ENCODE assay signal across 16 cellular contexts in the genomic region with DNA sequence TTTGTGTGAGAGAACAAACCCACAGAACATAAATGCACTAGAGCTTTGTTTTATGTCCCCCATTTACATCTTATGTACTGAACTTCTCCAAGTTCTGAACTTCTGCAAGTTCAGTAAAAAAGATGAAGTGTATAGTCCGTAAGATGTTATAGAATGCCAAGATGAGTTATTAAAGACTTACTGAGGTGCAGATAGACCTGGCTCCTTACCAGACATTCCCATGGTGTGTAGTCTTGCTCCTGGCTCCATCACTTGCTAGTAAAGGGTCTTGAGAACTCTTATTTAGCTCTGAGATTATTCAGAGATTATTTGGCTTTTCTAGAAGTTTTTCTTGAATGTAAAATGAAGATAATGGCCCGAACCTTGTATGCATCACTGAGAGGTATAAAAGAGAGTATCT. TPM values are rescaled to one million over a fixed set of nuclear protein-coding genes. Genes with fewer than 3 reads are reported as not detected.
DNase-seq lines count a peak whose midpoint lies in the region; ATAC-seq and TF ChIP-seq lines count a peak whose summit lies in the region.
"Had no signal": no experiment of that assay in that cellular context is flagged by ENCODE, and none has a peak within 500 bp of the region (broad histone marks: within the 10 kb centered on the region; RNA-seq: fewer than 3 reads in every experiment).

No MANE protein-coding gene starts in this region.

- no peaks in the 10 kb centered on the region for H3K9me2 ChIP-seq in GM23338 (ENCODE audit: insufficient read depth)

- H3K27ac ChIP-seq in GM23338 (ENCODE audit: low read depth) (0 out of 2 replicates have a peak overlapping the region, but pooled peaks have one; percentile 1), osteoblast (ENCODE audit: low read depth, low read length) (no peak overlapping the region), right cardiac atrium (ENCODE audit: low read length) (no peak overlapping the region)
- H3K27ac ChIP-seq: 22Rv1, GM23248, HL-60 had no signal

- TF ChIP-seq CTCF in GM23338 (conservative IDR thresholded peaks at IDR 0.05; ENCODE audit: low read depth in 2 of 2) (no peak), fibroblast of the aortic adventitia (IDR thresholded peaks at IDR 0.05; ENCODE audit: insufficient read depth, low read length) (no peak), osteoblast (IDR thresholded peaks at IDR 0.05; ENCODE audit: extremely low read depth, low read depth, low read length) (no peak), omental fat pad (IDR thresholded peaks at IDR 0.05) (no peak), GM13977 (IDR thresholded peaks at IDR 0.05; ENCODE audit: extremely low read depth, insufficient read depth, missing control alignments) (no peak)

- H3K4me2 ChIP-seq in GM23338 = no peak overlapping the region
- no peak overlapping the region for H3K4me2 ChIP-seq in osteoblast (ENCODE audit: insufficient read depth, low read length)

- DNase-seq in GM23338 (ENCODE audit: low spot score) (no peak), fibroblast of the aortic adventitia (ENCODE audit: low read depth) (peak; percentile 26), osteoblast (ENCODE audit: insufficient read length, low spot score, missing footprints) (peak; percentile 8), omental fat pad (ENCODE audit: low spot score) (no peak), right cardiac atrium (no peak), GM13977 (ENCODE audit: low spot score) (no peak)
- DNase-seq: CD8-positive, alpha-beta T cell; COR-L47; DMS153; DMS79 treated with DMSO at 0.1 percent for 48 hours; GM23248; H7 had no signal

- no peak overlapping the region for H2AFZ ChIP-seq in GM23338
- H2AFZ ChIP-seq in osteoblast (ENCODE audit: low read length) = no peak overlapping the region
- H2AFZ ChIP-seq: GM23248 had no signal

- no peaks in the 10 kb centered on the region for H3F3A ChIP-seq in GM23338 (replicated peaks; ENCODE audit: low read depth)

- H3K9me3 ChIP-seq in osteoblast (ENCODE audit: low read depth, low read length) (no peaks in the 10 kb centered on the region), right cardiac atrium (ENCODE audit: control insufficient read depth, low read length) (no peaks in the 10 kb centered on the region)

- no peak overlapping the region for H3K4me3 Mint-ChIP-seq in GM23338
- H3K4me3 Mint-ChIP-seq: CD14-positive monocyte; CD8-positive, alpha-beta T cell had no signal

- WGBS in right cardiac atrium = 28% methylated on average over 2 of the region's 2 CpGs

- no peak for ATAC-seq in GM23338
- peak; percentile 50 for ATAC-seq in SK-N-SH treated with all-trans-retinoic acid at 6 μM for 48 hours
- no peak for ATAC-seq in omental fat pad (ENCODE audit: low FRiP score)
- no peak for ATAC-seq in right cardiac atrium
- ATAC-seq: CD8-positive, alpha-beta T cell had no signal

- intact Hi-C loops in right cardiac atrium (cut with DNase I) = no loop called here

- H3K4me3 ChIP-seq in GM23338 = no peak overlapping the region
- no peak overlapping the region for H3K4me3 ChIP-seq in fibroblast of the aortic adventitia (ENCODE audit: low read depth, low read length)
- H3K4me3 ChIP-seq in osteoblast (ENCODE audit: insufficient read depth, low read length) = no peak overlapping the region
- no peak overlapping the region for H3K4me3 ChIP-seq in right cardiac atrium (ENCODE audit: low read length)
- H3K4me3 ChIP-seq: GM23248 had no signal

- peaks cover 14% of the 10 kb centered on the region for H3K9me3 Mint-ChIP-seq in GM23338

- peaks cover 47% of the 10 kb centered on the region for H3K36me3 Mint-ChIP-seq in GM23338 (ENCODE audit: low read depth)
- H3K36me3 Mint-ChIP-seq: CD14-positive monocyte; CD8-positive, alpha-beta T cell had no signal

- peaks cover 9% of the 10 kb centered on the region for H3K27me3 Mint-ChIP-seq in GM23338 (ENCODE audit: insufficient read depth, low read depth, poor library complexity)

- H3K27ac Mint-ChIP-seq in GM23338 = peak overlapping the region; percentile 21; the same call in 1 of the 2 replicates
- H3K27ac Mint-ChIP-seq: CD14-positive monocyte; CD8-positive, alpha-beta T cell had no signal

- H4K20me1 ChIP-seq in GM23338 (replicated peaks; ENCODE audit: insufficient read depth) (no peaks in the 10 kb centered on the region), osteoblast (ENCODE audit: insufficient read depth, low read length) (no peaks in the 10 kb centered on the region)

- H3K4me1 ChIP-seq in GM23338 (ENCODE audit: insufficient read depth) = peaks cover 54% of the 10 kb centered on the region
- peaks cover 4% of the 10 kb centered on the region for H3K4me1 ChIP-seq in osteoblast (ENCODE audit: insufficient read depth, low read length)
- H3K4me1 ChIP-seq in right cardiac atrium (ENCODE audit: control insufficient read depth, insufficient read depth, low read length) = no peaks in the 10 kb centered on the region

- H3K79me2 ChIP-seq in GM23338 (replicated peaks; ENCODE audit: insufficient read depth) = peaks cover 95% of the 10 kb centered on the region
- H3K79me2 ChIP-seq in osteoblast (ENCODE audit: insufficient read depth, low read length) = no peaks in the 10 kb centered on the region

- H3K27me3 ChIP-seq in GM23338 (ENCODE audit: insufficient read depth) (no peaks in the 10 kb centered on the region), osteoblast (ENCODE audit: insufficient read depth, low read length) (no peaks in the 10 kb centered on the region), right cardiac atrium (ENCODE audit: control insufficient read depth, insufficient read depth) (no peaks in the 10 kb centered on the region)

- peaks cover 60% of the 10 kb centered on the region for H3K4me1 Mint-ChIP-seq in GM23338
- H3K4me1 Mint-ChIP-seq: CD14-positive monocyte had no signal

- in situ Hi-C loops in GM13977 (cut with MboI; ENCODE audit: low pct_unique_long_range_greater_than_20kb, low sequenced_read_pairs, unreplicated experiment) = no loop called here

- H3K36me3 ChIP-seq in GM23338 (ENCODE audit: insufficient read depth) (no peaks in the 10 kb centered on the region), osteoblast (ENCODE audit: insufficient read depth, low read length) (no peaks in the 10 kb centered on the region)

TF ChIP-seq in GM23338, 12 proteins besides CTCF, POLR2A, EP300 and RAD21:
- TF ChIP-seq, protein P1, sequence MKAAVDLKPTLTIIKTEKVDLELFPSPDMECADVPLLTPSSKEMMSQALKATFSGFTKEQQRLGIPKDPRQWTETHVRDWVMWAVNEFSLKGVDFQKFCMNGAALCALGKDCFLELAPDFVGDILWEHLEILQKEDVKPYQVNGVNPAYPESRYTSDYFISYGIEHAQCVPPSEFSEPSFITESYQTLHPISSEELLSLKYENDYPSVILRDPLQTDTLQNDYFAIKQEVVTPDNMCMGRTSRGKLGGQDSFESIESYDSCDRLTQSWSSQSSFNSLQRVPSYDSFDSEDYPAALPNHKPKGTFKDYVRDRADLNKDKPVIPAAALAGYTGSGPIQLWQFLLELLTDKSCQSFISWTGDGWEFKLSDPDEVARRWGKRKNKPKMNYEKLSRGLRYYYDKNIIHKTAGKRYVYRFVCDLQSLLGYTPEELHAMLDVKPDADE (IDR thresholded peaks at IDR 0.05) = no peak
TF ChIP-seq in GM23338: peak in this region for 0.

TF ChIP-seq in SK-N-SH treated with all-trans-retinoic acid at 6 μM for 48 hours, 23 proteins besides CTCF, POLR2A, EP300 and RAD21:
- TF ChIP-seq, protein P2, sequence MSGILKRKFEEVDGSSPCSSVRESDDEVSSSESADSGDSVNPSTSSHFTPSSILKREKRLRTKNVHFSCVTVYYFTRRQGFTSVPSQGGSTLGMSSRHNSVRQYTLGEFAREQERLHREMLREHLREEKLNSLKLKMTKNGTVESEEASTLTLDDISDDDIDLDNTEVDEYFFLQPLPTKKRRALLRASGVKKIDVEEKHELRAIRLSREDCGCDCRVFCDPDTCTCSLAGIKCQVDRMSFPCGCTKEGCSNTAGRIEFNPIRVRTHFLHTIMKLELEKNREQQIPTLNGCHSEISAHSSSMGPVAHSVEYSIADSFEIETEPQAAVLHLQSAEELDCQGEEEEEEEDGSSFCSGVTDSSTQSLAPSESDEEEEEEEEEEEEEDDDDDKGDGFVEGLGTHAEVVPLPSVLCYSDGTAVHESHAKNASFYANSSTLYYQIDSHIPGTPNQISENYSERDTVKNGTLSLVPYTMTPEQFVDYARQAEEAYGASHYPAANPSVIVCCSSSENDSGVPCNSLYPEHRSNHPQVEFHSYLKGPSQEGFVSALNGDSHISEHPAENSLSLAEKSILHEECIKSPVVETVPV (CRISPR knock-in tag; IDR thresholded peaks at IDR 0.05) = no peak
- TF ChIP-seq GLIS3 (CRISPR knock-in tag; IDR thresholded peaks at IDR 0.05) (0 out of 2 replicates have a peak, but pooled peaks have one; percentile 18), PPARA (CRISPR knock-in tag; IDR thresholded peaks at IDR 0.05; ENCODE audit: borderline replicate concordance) (no peak), RARB (CRISPR knock-in tag; IDR thresholded peaks at IDR 0.05) (no peak)
- TF ChIP-seq, protein P3, sequence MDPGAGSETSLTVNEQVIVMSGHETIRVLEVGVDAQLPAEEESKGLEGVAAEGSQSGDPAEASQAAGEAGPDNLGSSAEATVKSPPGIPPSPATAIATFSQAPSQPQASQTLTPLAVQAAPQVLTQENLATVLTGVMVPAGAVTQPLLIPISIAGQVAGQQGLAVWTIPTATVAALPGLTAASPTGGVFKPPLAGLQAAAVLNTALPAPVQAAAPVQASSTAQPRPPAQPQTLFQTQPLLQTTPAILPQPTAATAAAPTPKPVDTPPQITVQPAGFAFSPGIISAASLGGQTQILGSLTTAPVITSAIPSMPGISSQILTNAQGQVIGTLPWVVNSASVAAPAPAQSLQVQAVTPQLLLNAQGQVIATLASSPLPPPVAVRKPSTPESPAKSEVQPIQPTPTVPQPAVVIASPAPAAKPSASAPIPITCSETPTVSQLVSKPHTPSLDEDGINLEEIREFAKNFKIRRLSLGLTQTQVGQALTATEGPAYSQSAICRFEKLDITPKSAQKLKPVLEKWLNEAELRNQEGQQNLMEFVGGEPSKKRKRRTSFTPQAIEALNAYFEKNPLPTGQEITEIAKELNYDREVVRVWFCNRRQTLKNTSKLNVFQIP (CRISPR knock-in tag; IDR thresholded peaks at IDR 0.05; ENCODE audit: borderline replicate concordance, low read depth) = no peak

RNA-seq across cellular contexts. Expression of a gene that starts 16.8 kb away (rescaled TPM):
- total RNA-seq in GM23338 (2014; rRNA removed; shearing (Covaris generic)) = 181 and 200 TPM in 2 replicates
- 75.3 and 94.6 TPM in 2 replicates for polyA plus RNA-seq in GM23338 (2016; fragmentation: Nextera tagmentation; extraction: Ambion mirVana)
- 30.5 and 42.7 TPM in 2 replicates for total RNA-seq in fibroblast of the aortic adventitia (ENCODE audit: low replicate concordance)
- total RNA-seq in osteoblast = 21.7 and 23.0 TPM in 2 replicates
- total RNA-seq in omental fat pad = 10 to 100 TPM; 14.1 to 31.5 (median 16.5) TPM
- 10 to 100 TPM in 3 of 4 donors, 1 to 10 TPM in 1; 8.7 to 14.4 (median 12.0) TPM for total RNA-seq in right cardiac atrium
- polyA plus RNA-seq in right cardiac atrium = 3.5 TPM
- total RNA-seq: CD8-positive, alpha-beta T cell had no signal
- polyA plus RNA-seq: CD14-positive monocyte had no signal

Comparison
In these comparisons a context has a peak if more than half of its experiments do, and no peak if none do; other contexts are left out.
1. DNase-seq: peak in fibroblast of the aortic adventitia (single experiment) and osteoblast (single experiment); none in GM23338 (single experiment), omental fat pad (single experiment), right cardiac atrium (0 of 3) and GM13977 (single experiment).